1 cellular context compared by ENCODE assay signal in the genomic region with DNA sequence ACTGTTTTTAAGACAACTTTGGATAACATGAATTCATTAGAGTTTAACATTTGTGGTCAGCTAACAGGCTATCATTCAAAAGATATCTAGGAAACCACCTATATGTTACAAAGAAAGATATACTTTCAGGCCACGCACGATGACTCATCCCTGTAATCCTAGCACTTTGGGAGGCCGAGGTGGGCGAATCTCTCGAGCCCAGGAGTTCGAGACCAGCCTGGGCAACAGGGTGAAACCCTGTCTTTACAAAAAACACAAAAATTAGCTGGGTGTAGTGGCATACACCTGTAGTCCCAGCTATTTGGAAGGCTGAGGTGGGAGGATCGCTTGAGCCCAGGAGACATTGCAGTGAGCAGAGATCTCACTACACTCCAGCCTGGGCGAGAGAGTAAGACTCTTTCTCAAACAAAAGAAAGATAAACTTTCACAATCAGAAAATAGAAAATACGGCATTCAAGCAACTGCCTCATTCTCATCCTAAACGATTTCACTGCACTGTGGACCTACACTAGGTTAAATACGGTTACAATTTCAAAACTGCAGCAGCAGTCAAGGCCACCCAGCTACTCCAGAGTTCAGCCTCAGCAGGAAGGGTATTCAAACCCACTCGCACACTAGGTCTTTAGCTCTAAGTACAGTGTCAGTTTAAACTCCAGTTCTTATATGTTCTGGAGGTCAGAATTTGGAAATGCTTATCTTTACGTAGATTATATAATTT.
TF ChIP-seq lines count a peak whose summit lies in the region.

No MANE protein-coding gene starts in this region.

TF ChIP-seq in K562, 482 proteins besides CTCF, POLR2A, EP300 and RAD21 (continued from another document and continues in another):
- TF ChIP-seq, protein P1, sequence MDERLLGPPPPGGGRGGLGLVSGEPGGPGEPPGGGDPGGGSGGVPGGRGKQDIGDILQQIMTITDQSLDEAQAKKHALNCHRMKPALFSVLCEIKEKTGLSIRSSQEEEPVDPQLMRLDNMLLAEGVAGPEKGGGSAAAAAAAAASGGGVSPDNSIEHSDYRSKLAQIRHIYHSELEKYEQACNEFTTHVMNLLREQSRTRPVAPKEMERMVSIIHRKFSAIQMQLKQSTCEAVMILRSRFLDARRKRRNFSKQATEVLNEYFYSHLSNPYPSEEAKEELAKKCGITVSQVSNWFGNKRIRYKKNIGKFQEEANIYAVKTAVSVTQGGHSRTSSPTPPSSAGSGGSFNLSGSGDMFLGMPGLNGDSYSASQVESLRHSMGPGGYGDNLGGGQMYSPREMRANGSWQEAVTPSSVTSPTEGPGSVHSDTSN (CRISPR knock-in tag; IDR thresholded peaks at IDR 0.05; ENCODE audit: low read depth): no peak
- TF ChIP-seq, protein P1 (tag; conservative IDR thresholded peaks at IDR 0.05; ENCODE audit: low read depth): no peak
- peak; percentile 66 for TF ChIP-seq EGR1 (conservative IDR thresholded peaks at IDR 0.05)
- TF ChIP-seq FOSL1 (tag; conservative IDR thresholded peaks at IDR 0.05): peak; percentile 93
- TF ChIP-seq, protein P2, sequence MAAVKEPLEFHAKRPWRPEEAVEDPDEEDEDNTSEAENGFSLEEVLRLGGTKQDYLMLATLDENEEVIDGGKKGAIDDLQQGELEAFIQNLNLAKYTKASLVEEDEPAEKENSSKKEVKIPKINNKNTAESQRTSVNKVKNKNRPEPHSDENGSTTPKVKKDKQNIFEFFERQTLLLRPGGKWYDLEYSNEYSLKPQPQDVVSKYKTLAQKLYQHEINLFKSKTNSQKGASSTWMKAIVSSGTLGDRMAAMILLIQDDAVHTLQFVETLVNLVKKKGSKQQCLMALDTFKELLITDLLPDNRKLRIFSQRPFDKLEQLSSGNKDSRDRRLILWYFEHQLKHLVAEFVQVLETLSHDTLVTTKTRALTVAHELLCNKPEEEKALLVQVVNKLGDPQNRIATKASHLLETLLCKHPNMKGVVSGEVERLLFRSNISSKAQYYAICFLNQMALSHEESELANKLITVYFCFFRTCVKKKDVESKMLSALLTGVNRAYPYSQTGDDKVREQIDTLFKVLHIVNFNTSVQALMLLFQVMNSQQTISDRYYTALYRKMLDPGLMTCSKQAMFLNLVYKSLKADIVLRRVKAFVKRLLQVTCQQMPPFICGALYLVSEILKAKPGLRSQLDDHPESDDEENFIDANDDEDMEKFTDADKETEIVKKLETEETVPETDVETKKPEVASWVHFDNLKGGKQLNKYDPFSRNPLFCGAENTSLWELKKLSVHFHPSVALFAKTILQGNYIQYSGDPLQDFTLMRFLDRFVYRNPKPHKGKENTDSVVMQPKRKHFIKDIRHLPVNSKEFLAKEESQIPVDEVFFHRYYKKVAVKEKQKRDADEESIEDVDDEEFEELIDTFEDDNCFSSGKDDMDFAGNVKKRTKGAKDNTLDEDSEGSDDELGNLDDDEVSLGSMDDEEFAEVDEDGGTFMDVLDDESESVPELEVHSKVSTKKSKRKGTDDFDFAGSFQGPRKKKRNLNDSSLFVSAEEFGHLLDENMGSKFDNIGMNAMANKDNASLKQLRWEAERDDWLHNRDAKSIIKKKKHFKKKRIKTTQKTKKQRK (IDR thresholded peaks at IDR 0.05; ENCODE audit: borderline replicate concordance, low read depth, low read length): no peak
- TF ChIP-seq UBTF (IDR thresholded peaks at IDR 0.05; ENCODE audit: borderline replicate concordance in 1 of 2, low read depth in 2 of 2, low read length in 2 of 2): no peak
- TF ChIP-seq NCOA6 (IDR thresholded peaks at IDR 0.05): no peak
- no peak for TF ChIP-seq MTA3 (IDR thresholded peaks at IDR 0.05; ENCODE audit: borderline replicate concordance)
- TF ChIP-seq CREM (IDR thresholded peaks at IDR 0.05; ENCODE audit: low read depth): 0 out of 2 replicates have a peak, but pooled peaks have one; percentile 12
- no peak for TF ChIP-seq PHF21A (IDR thresholded peaks at IDR 0.05; ENCODE audit: borderline replicate concordance, low read depth)
- no peak for TF ChIP-seq ZNF23 (CRISPR knock-in tag; IDR thresholded peaks at IDR 0.05)
- no peak for TF ChIP-seq HDGF (IDR thresholded peaks at IDR 0.05)
- peak; percentile 45; the same call in 1 of the 2 replicates for TF ChIP-seq TCF3 (CRISPR knock-in tag; IDR thresholded peaks at IDR 0.05)
- TF ChIP-seq CBFA2T2 (conservative IDR thresholded peaks at IDR 0.05): peak; percentile 53
- TF ChIP-seq TRIM28 (IDR thresholded peaks at IDR 0.05): no peak
- TF ChIP-seq RBM25 (IDR thresholded peaks at IDR 0.05; ENCODE audit: low read depth, low read length, severe bottlenecking): no peak
- TF ChIP-seq FOXJ3 (CRISPR knock-in tag; IDR thresholded peaks at IDR 0.05): no peak
- no peak for TF ChIP-seq MNT (conservative IDR thresholded peaks at IDR 0.05)
- TF ChIP-seq HES1 (IDR thresholded peaks at IDR 0.05; ENCODE audit: low read depth): no peak
- no peak for TF ChIP-seq HDAC2 (IDR thresholded peaks at IDR 0.05)
- TF ChIP-seq POLR2G (IDR thresholded peaks at IDR 0.05; ENCODE audit: low read depth, low read length): no peak
- TF ChIP-seq MEIS2 (IDR thresholded peaks at IDR 0.05; ENCODE audit: partially characterized antibody): peak; percentile 35
- no peak for TF ChIP-seq SNIP1 (IDR thresholded peaks at IDR 0.05; ENCODE audit: low read depth)
- no peak for TF ChIP-seq ZNF780A (CRISPR knock-in tag; IDR thresholded peaks at IDR 0.05)
- 0 out of 2 replicates have a peak, but pooled peaks have one; percentile 35 for TF ChIP-seq CC2D1A (IDR thresholded peaks at IDR 0.05)
- no peak for TF ChIP-seq ZSCAN32 (CRISPR knock-in tag; IDR thresholded peaks at IDR 0.05)
- no peak for TF ChIP-seq BRD9 (IDR thresholded peaks at IDR 0.05; ENCODE audit: low read depth, partially characterized antibody)
- peak; percentile 97 for TF ChIP-seq JUND (IDR thresholded peaks at IDR 0.05; ENCODE audit: borderline replicate concordance, low read depth, low read length)
- TF ChIP-seq JUND (tag; IDR thresholded peaks at IDR 0.05; ENCODE audit: borderline replicate concordance, low read depth, low read length): peak; percentile 96
- peak in 1 of 2 experiments; percentile 47; a peak in 1 of 4 replicates for TF ChIP-seq TRIM24 (IDR thresholded peaks at IDR 0.05)
- no peak for TF ChIP-seq TFAP4 (CRISPR knock-in tag; IDR thresholded peaks at IDR 0.05; ENCODE audit: borderline replicate concordance)
- TF ChIP-seq ARID4B (CRISPR knock-in tag; IDR thresholded peaks at IDR 0.05): no peak
- TF ChIP-seq ELF1 (tag; IDR thresholded peaks at IDR 0.05): no peak
- TF ChIP-seq, protein P3, sequence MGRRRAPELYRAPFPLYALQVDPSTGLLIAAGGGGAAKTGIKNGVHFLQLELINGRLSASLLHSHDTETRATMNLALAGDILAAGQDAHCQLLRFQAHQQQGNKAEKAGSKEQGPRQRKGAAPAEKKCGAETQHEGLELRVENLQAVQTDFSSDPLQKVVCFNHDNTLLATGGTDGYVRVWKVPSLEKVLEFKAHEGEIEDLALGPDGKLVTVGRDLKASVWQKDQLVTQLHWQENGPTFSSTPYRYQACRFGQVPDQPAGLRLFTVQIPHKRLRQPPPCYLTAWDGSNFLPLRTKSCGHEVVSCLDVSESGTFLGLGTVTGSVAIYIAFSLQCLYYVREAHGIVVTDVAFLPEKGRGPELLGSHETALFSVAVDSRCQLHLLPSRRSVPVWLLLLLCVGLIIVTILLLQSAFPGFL (CRISPR knock-in tag; IDR thresholded peaks at IDR 0.05): no peak
- TF ChIP-seq MTF1 (CRISPR knock-in tag; IDR thresholded peaks at IDR 0.05; ENCODE audit: borderline replicate concordance): no peak
- TF ChIP-seq TGIF2 (CRISPR knock-in tag; IDR thresholded peaks at IDR 0.05): no peak
- no peak for TF ChIP-seq RAD51 (IDR thresholded peaks at IDR 0.05; ENCODE audit: borderline replicate concordance, low read depth)
- TF ChIP-seq, protein P4, sequence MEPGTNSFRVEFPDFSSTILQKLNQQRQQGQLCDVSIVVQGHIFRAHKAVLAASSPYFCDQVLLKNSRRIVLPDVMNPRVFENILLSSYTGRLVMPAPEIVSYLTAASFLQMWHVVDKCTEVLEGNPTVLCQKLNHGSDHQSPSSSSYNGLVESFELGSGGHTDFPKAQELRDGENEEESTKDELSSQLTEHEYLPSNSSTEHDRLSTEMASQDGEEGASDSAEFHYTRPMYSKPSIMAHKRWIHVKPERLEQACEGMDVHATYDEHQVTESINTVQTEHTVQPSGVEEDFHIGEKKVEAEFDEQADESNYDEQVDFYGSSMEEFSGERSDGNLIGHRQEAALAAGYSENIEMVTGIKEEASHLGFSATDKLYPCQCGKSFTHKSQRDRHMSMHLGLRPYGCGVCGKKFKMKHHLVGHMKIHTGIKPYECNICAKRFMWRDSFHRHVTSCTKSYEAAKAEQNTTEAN (CRISPR knock-in tag; IDR thresholded peaks at IDR 0.05): no peak
